Comparison of ENCODE assay signal across 22 cellular contexts in the genomic region with DNA sequence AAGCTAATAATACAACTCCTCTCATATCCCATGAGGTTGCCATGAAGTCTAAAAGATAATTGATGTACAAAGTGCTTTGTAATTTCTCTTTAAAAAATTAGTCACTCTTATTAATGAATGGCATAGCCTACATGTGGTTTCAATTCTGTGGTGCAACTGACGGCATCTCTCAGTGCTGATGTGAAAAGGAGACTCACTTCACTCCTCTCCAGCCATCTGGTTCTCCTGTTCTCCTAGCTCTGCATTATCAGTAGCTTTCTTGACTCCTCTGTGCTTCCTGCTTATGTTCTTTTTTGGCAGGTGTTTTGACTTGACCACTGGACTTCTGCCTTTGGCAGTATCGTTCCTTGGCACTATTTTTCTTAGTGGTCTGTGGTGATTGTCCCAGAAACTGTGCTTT.
"Had no signal": no experiment of that assay in that cellular context is flagged by ENCODE, and none has a peak within 500 bp of the region (broad histone marks: within the 10 kb centered on the region; RNA-seq: fewer than 3 reads in every experiment).

No MANE protein-coding gene starts in this region.

- ATAC-seq: activated CD8-positive, alpha-beta T cell treated with anti-CD3 and anti-CD28 coated beads for 36 hours; body of pancreas; left lobe of liver; naive thymus-derived CD8-positive, alpha-beta T cell had no signal

- H3K27ac ChIP-seq: body of pancreas, coronary artery, esophagus muscularis mucosa, hepatocyte, tibial artery had no signal

- H3K4me3 ChIP-seq: body of pancreas, coronary artery, esophagus muscularis mucosa, hepatocyte, tibial artery, vagina had no signal

- H3K36me3 ChIP-seq: esophagus muscularis mucosa, tibial artery, vagina had no signal

- H3K27me3 Mint-ChIP-seq: activated B cell treated with CpG ODN at 0.5 μM for 24 hours; activated CD8-positive, alpha-beta T cell treated with anti-CD3 and anti-CD28 coated beads for 36 hours; activated naive CD8-positive, alpha-beta T cell; naive thymus-derived CD8-positive, alpha-beta T cell had no signal

- DNase-seq: activated B cell treated with CpG ODN at 0.5 μM for 24 hours; activated CD4-positive, alpha-beta T cell treated with anti-CD3 and anti-CD28 coated beads for 48 hours; activated CD8-positive, alpha-beta T cell treated with anti-CD3 and anti-CD28 coated beads for 36 hours; activated gamma-delta T cell treated with Interleukin-2 at 50 U/mL for 16 hours; activated T-cell treated with anti-CD3 and anti-CD28 coated beads, Interleukin-2, amount 50 U/mL, for 48 hours; amniotic stem cell; body of pancreas; central memory CD4-positive, alpha-beta T cell; effector CD4-positive, alpha-beta T cell; naive thymus-derived CD8-positive, alpha-beta T cell; posterior cingulate gyrus; retina; stimulated activated CD4-positive, alpha-beta T cell treated with anti-CD3 and anti-CD28 coated beads, Interleukin-4, amount 100 ng/mL, for 1 hour; stimulated activated naive CD4-positive, alpha-beta T cell; tibial artery had no signal

- H3K27ac Mint-ChIP-seq: activated B cell treated with CpG ODN at 0.5 μM for 24 hours; activated CD8-positive, alpha-beta T cell treated with anti-CD3 and anti-CD28 coated beads for 36 hours; activated naive CD8-positive, alpha-beta T cell; naive thymus-derived CD8-positive, alpha-beta T cell; T-helper 2 cell treated with Interferon-gamma antibody and Interleukin-4, amounts not matched to agents 5 μg/mL and 100 μg/mL, for 36 hours had no signal

- H3K9me3 ChIP-seq: body of pancreas, esophagus muscularis mucosa, tibial artery, vagina had no signal

- H3K4me3 Mint-ChIP-seq: activated B cell treated with CpG ODN at 0.5 μM for 24 hours; activated CD8-positive, alpha-beta T cell treated with anti-CD3 and anti-CD28 coated beads for 36 hours; activated naive CD8-positive, alpha-beta T cell; naive thymus-derived CD8-positive, alpha-beta T cell; T-helper 2 cell treated with Interferon-gamma antibody and Interleukin-4, amounts not matched to agents 5 μg/mL and 100 μg/mL, for 36 hours had no signal

- H3K27me3 ChIP-seq: body of pancreas, esophagus muscularis mucosa, hepatocyte, tibial artery, vagina had no signal

- H3K9me3 Mint-ChIP-seq: activated CD8-positive, alpha-beta T cell treated with anti-CD3 and anti-CD28 coated beads for 36 hours; naive thymus-derived CD8-positive, alpha-beta T cell; T-helper 2 cell treated with Interferon-gamma antibody and Interleukin-4, amounts not matched to agents 5 μg/mL and 100 μg/mL, for 36 hours had no signal
